22 cellular contexts compared by ENCODE assay signal in genomic region chr11:75697906-75698563, GRCh38. TPM values are rescaled to one million over a fixed set of nuclear protein-coding genes. Genes with fewer than 3 reads are reported as not detected.
A peak's percentile ranks its signal among the peaks of the same experiment; 100 is the strongest.
DNase-seq lines count a peak whose midpoint lies in the region; ATAC-seq, FAIRE-seq and TF ChIP-seq lines count a peak whose summit lies in the region.
"Had no signal": no experiment of that assay in that cellular context is flagged by ENCODE, and none has a peak within 500 bp of the region (broad histone marks: within the 10 kb centered on the region; RNA-seq: fewer than 3 reads in every experiment).

No MANE protein-coding gene starts in this region.

- no peak overlapping the region for H3K27ac ChIP-seq in A549
- H3K27ac ChIP-seq in keratinocyte (ENCODE audit: control insufficient read depth, insufficient read depth, low read length) = peak overlapping the region; percentile 53
- no peak overlapping the region for H3K27ac ChIP-seq in smooth muscle cell (ENCODE audit: low read depth)
- H3K27ac ChIP-seq in colonic mucosa = no peak overlapping the region
- H3K27ac ChIP-seq: BLaER1, SJSA1 had no signal

- no peak for TF ChIP-seq EP300 in A549 (IDR thresholded peaks at IDR 0.05)

- H3K9me3 ChIP-seq in A549 (peaks cover 11% of the 10 kb centered on the region; the same call in 1 of the 3 replicates), keratinocyte (ENCODE audit: control insufficient read depth, low read depth, low read length) (no peaks in the 10 kb centered on the region), smooth muscle cell (replicated peaks; ENCODE audit: low read depth) (no peaks in the 10 kb centered on the region), colonic mucosa (no peaks in the 10 kb centered on the region)
- H3K9me3 ChIP-seq: BLaER1, SJSA1 had no signal

- POLR2A ChIA-PET in A549 (lab: Yijun Ruan, JAX) = no interaction called here

- DNase-seq in A549 (ENCODE audit: low read depth in 1 of 2, low spot score in 1 of 2) (no peak), M059J (ENCODE audit: low read depth) (peak; percentile 40), SW480 (ENCODE audit: low spot score) (peak; percentile 58), keratinocyte (ENCODE audit: low read depth, low spot score) (peak; percentile 78), smooth muscle cell (lab: John Stamatoyannopoulos, UW; ENCODE audit: unreplicated experiment) (no peak), colonic mucosa (no peak), globus pallidus (ENCODE audit: low spot score) (no peak)
- DNase-seq: CD8-positive, alpha-beta memory T cell; DMS79; Kasumi-1; NCI-H1105 treated with DMSO at 0.1 percent for 48 hours; NCI-H1694; NCI-H2081 treated with DMSO at 0.1 percent for 48 hours; NCI-H510A; NCI-H774; OCI-M1 had no signal

- H3F3A ChIP-seq in smooth muscle cell (ENCODE audit: low read depth) = no peaks in the 10 kb centered on the region

- FAIRE-seq in A549 (lab: Jason Lieb, UNC) (no peak), keratinocyte (lab: Jason Lieb, UNC) (peak; percentile 94)
- FAIRE-seq: H54 had no signal

- intact Hi-C loops in colonic mucosa (cut with DNase I) = no loop called here

- H3K9ac ChIP-seq in keratinocyte (ENCODE audit: control insufficient read depth, extremely low read depth, insufficient read depth, low read length) = peak overlapping the region; percentile 18
- H3K9ac ChIP-seq in smooth muscle cell (ENCODE audit: low read depth) = no peak overlapping the region
- no peak overlapping the region for H3K9ac ChIP-seq in colonic mucosa (ENCODE audit: low read depth in 2 of 2, low read length in 2 of 2)
- H3K9ac ChIP-seq: BLaER1 had no signal

- no peak for TF ChIP-seq RAD21 in A549 (conservative IDR thresholded peaks at IDR 0.05 in 1 of 2, IDR thresholded peaks at IDR 0.05 in 1 of 2)

- peak; percentile 24 to 31; a peak in 2 of 6 replicates for ATAC-seq in A549
- ATAC-seq in GM18873 (IDR thresholded peaks at IDR 0.05; ENCODE audit: low FRiP score, unreplicated experiment) = no peak

- H3K4me2 ChIP-seq in A549 (no peak overlapping the region), keratinocyte (ENCODE audit: control insufficient read depth, extremely low read depth, insufficient read depth, low read depth, low read length) (peak overlapping the region; percentile 31), smooth muscle cell (no peak overlapping the region)
- H3K4me2 ChIP-seq: BLaER1 had no signal

- no peak overlapping the region for H2AFZ ChIP-seq in keratinocyte (ENCODE audit: control insufficient read depth, low read length)
- H2AFZ ChIP-seq in smooth muscle cell (ENCODE audit: low read depth) = no peak overlapping the region

- WGBS in A549 (ENCODE audit: missing lambda C conversion rate) = 22% methylated on average over 4 of the region's 4 CpGs
- WGBS in smooth muscle cell (ENCODE audit: low lambda C conversion rate) = 70% methylated on average over 4 of the region's 4 CpGs

- H3K4me1 ChIP-seq in A549 (no peaks in the 10 kb centered on the region), keratinocyte (ENCODE audit: control insufficient read depth, extremely low read depth, insufficient read depth, low read length) (peaks cover 10% of the 10 kb centered on the region), smooth muscle cell (ENCODE audit: low read depth) (no peaks in the 10 kb centered on the region), colonic mucosa (no peaks in the 10 kb centered on the region)
- H3K4me1 ChIP-seq: BLaER1, SJSA1 had no signal

- no peaks in the 10 kb centered on the region for H3K27me3 ChIP-seq in keratinocyte (ENCODE audit: control insufficient read depth, extremely low read depth, insufficient read depth, low read length)
- H3K27me3 ChIP-seq in smooth muscle cell (ENCODE audit: low read depth) = peaks cover 14% of the 10 kb centered on the region
- H3K27me3 ChIP-seq in colonic mucosa = no peaks in the 10 kb centered on the region
- H3K27me3 ChIP-seq: BLaER1, SJSA1 had no signal

- CTCF ChIA-PET in A549 (lab: Yijun Ruan, JAX) = interaction anchor here (0.7 to 1.8 kb wide), 3 partner anchors 8 to 30 kb away, joined by 3 to 6 read pairs (median 5); no protein-coding TSS in a partner anchor

- H3K36me3 ChIP-seq in keratinocyte (ENCODE audit: control insufficient read depth in 2 of 2, extremely low read depth in 1 of 2, insufficient read depth in 2 of 2, low read length in 2 of 2) (no peaks in the 10 kb centered on the region), smooth muscle cell (ENCODE audit: low read depth) (no peaks in the 10 kb centered on the region), colonic mucosa (no peaks in the 10 kb centered on the region)
- H3K36me3 ChIP-seq: BLaER1, SJSA1 had no signal

- no peak for TF ChIP-seq POLR2A in A549 (IDR thresholded peaks at IDR 0.05; ENCODE audit: low read length)

- dilution Hi-C loops in keratinocyte (cut with MboI; ENCODE audit: extremely low pct_ligation_motif_present, low sequenced_read_pairs) = no loop called here

- H3K79me2 ChIP-seq in keratinocyte (ENCODE audit: control insufficient read depth, insufficient read depth, low read length) = no peaks in the 10 kb centered on the region
- no peaks in the 10 kb centered on the region for H3K79me2 ChIP-seq in smooth muscle cell (ENCODE audit: low read depth)

- H3K4me3 ChIP-seq in A549 (no peak overlapping the region), keratinocyte (ENCODE audit: control insufficient read depth in 2 of 3, extremely low read depth in 1 of 3, insufficient read depth in 2 of 3, low read depth in 1 of 3, low read length in 3 of 3) (no peak overlapping the region), smooth muscle cell (no peak overlapping the region), colonic mucosa (no peak overlapping the region)
- H3K4me3 ChIP-seq: BLaER1, SJSA1 had no signal

- TF ChIP-seq CTCF in A549 (IDR thresholded peaks at IDR 0.05) (no peak), keratinocyte (optimal IDR thresholded peaks at IDR 0.05 in 1 of 3, IDR thresholded peaks at IDR 0.05 in 1 of 3, conservative IDR thresholded peaks at IDR 0.05 in 1 of 3; ENCODE audit: extremely low read depth in 1 of 3, insufficient read depth in 2 of 3, low read length in 3 of 3) (no peak), smooth muscle cell (IDR thresholded peaks at IDR 0.05; ENCODE audit: borderline replicate concordance, insufficient read depth, poor library complexity, severe bottlenecking) (no peak), colonic mucosa (IDR thresholded peaks at IDR 0.05) (no peak)

- H3K9me1 ChIP-seq in keratinocyte (ENCODE audit: control insufficient read depth, extremely low read depth, insufficient read depth, low read length) = no peaks in the 10 kb centered on the region

- H4K20me1 ChIP-seq in keratinocyte (ENCODE audit: control insufficient read depth, extremely low read depth, insufficient read depth, low read length) (no peaks in the 10 kb centered on the region), smooth muscle cell (ENCODE audit: low read depth) (no peaks in the 10 kb centered on the region)
- H4K20me1 ChIP-seq: BLaER1 had no signal

TF ChIP-seq in A549, 52 proteins besides CTCF, POLR2A, EP300 and RAD21:
- no peak for TF ChIP-seq EHF (CRISPR knock-in tag; IDR thresholded peaks at IDR 0.05)

RNA-seq across cellular contexts. Expression of gene MOGAT2, which starts 19.6 kb away (rescaled TPM):
- polyA plus RNA-seq in A549 (2011; rRNA removed) (not detected in 2 replicates), A549 (2017; fragmentation: RNase III; extraction: RNeasy Plus Mini Kit Qiagen cat#74134 plus additional on column Dnase treatment) (not detected in 3 replicates), keratinocyte (not detected in 3 replicates), smooth muscle cell (not detected in 2 replicates)
- polyA plus RNA-seq in A549 (2012; cell fraction: cytosol; rRNA removed) = not detected in 2 replicates
- 0.10 TPM in 1 of 2 replicates, not detected in the other for polyA plus RNA-seq in A549 (2012; cell fraction: nucleus; rRNA removed)
- polyA minus RNA-seq in A549 (2011; rRNA and poly(A)+ RNA removed) = not detected in 2 replicates
- total RNA-seq in M059J (2014; rRNA removed; shearing (Covaris generic)) = not detected in 2 replicates
- not detected for polyA plus RNA-seq in keratinocyte (2011; ENCODE audit: low read depth)
- polyA plus RNA-seq in keratinocyte (2011; cell fraction: cytosol; rRNA removed) = not detected in 2 replicates
- not detected in 2 replicates for polyA plus RNA-seq in keratinocyte (2011; cell fraction: nucleus; rRNA removed)
- polyA plus RNA-seq in keratinocyte (2012; ENCODE audit: low replicate concordance) = not detected in 2 replicates
- polyA minus RNA-seq in keratinocyte = not detected in 3 replicates
- polyA minus RNA-seq in keratinocyte (2011; cell fraction: cytosol; rRNA and poly(A)+ RNA removed) = not detected
- polyA minus RNA-seq in keratinocyte (2011; cell fraction: nucleus; rRNA and poly(A)+ RNA removed) = not detected in 2 replicates
- total RNA-seq in smooth muscle cell (not detected in 2 replicates), colonic mucosa (100 to 1,000 TPM; 168 to 211 TPM)
- total RNA-seq: A673; CD8-positive, alpha-beta memory T cell; HT-29; SJSA1 had no signal
- polyA plus RNA-seq: CD8-positive, alpha-beta memory T cell had no signal

RNA-seq across cellular contexts. Expression of gene MAP6, which starts 29.2 kb away (rescaled TPM):
- polyA plus RNA-seq in A549 (2011; rRNA removed) (2.1 and 2.9 TPM in 2 replicates), A549 (2017; fragmentation: RNase III; extraction: RNeasy Plus Mini Kit Qiagen cat#74134 plus additional on column Dnase treatment) (1.1 to 1.5 TPM (median 1.2 TPM) in 3 replicates), keratinocyte (1.7 to 3.1 TPM (median 1.8 TPM) in 3 replicates), smooth muscle cell (0.43 and 0.47 TPM in 2 replicates)
- 0.77 and 1.1 TPM in 2 replicates for polyA plus RNA-seq in A549 (2012; cell fraction: cytosol; rRNA removed)
- polyA plus RNA-seq in A549 (2012; cell fraction: nucleus; rRNA removed) = 2.1 and 3.2 TPM in 2 replicates
- 1.7 and 2.5 TPM in 2 replicates for polyA minus RNA-seq in A549 (2011; rRNA and poly(A)+ RNA removed)
- 0.02 and 0.32 TPM in 2 replicates for total RNA-seq in M059J (2014; rRNA removed; shearing (Covaris generic))
- polyA plus RNA-seq in keratinocyte (2011; ENCODE audit: low read depth) = 0.15 TPM
- 3.2 and 3.4 TPM in 2 replicates for polyA plus RNA-seq in keratinocyte (2011; cell fraction: cytosol; rRNA removed)
- 7.1 and 9.8 TPM in 2 replicates for polyA plus RNA-seq in keratinocyte (2011; cell fraction: nucleus; rRNA removed)
- 0.34 and 2.3 TPM in 2 replicates for polyA plus RNA-seq in keratinocyte (2012; ENCODE audit: low replicate concordance)
- 1.6 to 4.4 TPM (median 2.7 TPM) in 3 replicates for polyA minus RNA-seq in keratinocyte
- polyA minus RNA-seq in keratinocyte (2011; cell fraction: cytosol; rRNA and poly(A)+ RNA removed) = 4.4 TPM
- 1.6 and 3.3 TPM in 2 replicates for polyA minus RNA-seq in keratinocyte (2011; cell fraction: nucleus; rRNA and poly(A)+ RNA removed)
- total RNA-seq in smooth muscle cell (0.09 and 0.22 TPM in 2 replicates), colonic mucosa (1 to 10 TPM in 1 of 2 donors, under 1 TPM in 1; 0.79 to 2.6 TPM)
- total RNA-seq: A673, HT-29 had no signal
- polyA plus RNA-seq: CD8-positive, alpha-beta memory T cell had no signal

Comparison
In these comparisons a context has a peak if more than half of its experiments do, and no peak if none do; other contexts are left out.
1. DNase-seq: peak in M059J (single experiment), SW480 (single experiment) and keratinocyte (single experiment); none in A549 (0 of 2), smooth muscle cell (single experiment), colonic mucosa (single experiment) and globus pallidus (single experiment).
2. RNA of gene MOGAT2, which starts 19.6 kb away (total RNA-seq): 168 to 211 TPM in colonic mucosa; not detected in M059J and not detected in smooth muscle cell; every median in the first group is over 100 times any median in the second.